1 cellular context compared by ENCODE assay signal in genomic region chr17:5793899-5794298, GRCh38.
TF ChIP-seq lines count a peak whose summit lies in the region.

No MANE protein-coding gene starts in this region.

TF ChIP-seq in GM23338, 12 proteins besides CTCF, POLR2A, EP300 and RAD21 (continued from another document):
- TF ChIP-seq ZNF462 (CRISPR knock-in tag; IDR thresholded peaks at IDR 0.05), result no peak
